ENCODE assay signal across 1 cellular context in genomic region chr6:167030222-167031072, GRCh38.
TF ChIP-seq lines count a peak whose summit lies in the region.

No MANE protein-coding gene starts in this region.

TF ChIP-seq in K562, 482 proteins besides CTCF, POLR2A, EP300 and RAD21:
- TF ChIP-seq SPI1 (IDR thresholded peaks at IDR 0.05; ENCODE audit: borderline replicate concordance, low read depth, low read length) (peak; percentile 52; the same call in 1 of the 2 replicates), POU5F1 (IDR thresholded peaks at IDR 0.05; ENCODE audit: borderline replicate concordance, low read depth, low read length, partially characterized antibody) (no peak), FOXJ2 (tag; IDR thresholded peaks at IDR 0.05) (no peak), CBFA2T3 (IDR thresholded peaks at IDR 0.05) (peak; percentile 71), TCF3 (CRISPR knock-in tag; IDR thresholded peaks at IDR 0.05) (peak; percentile 55), MTA2 (IDR thresholded peaks at IDR 0.05; ENCODE audit: low read depth) (peak; percentile 36; the same call in 1 of the 2 replicates), CBFA2T2 (conservative IDR thresholded peaks at IDR 0.05) (peak; percentile 43; the same call in 1 of the 2 replicates), IRF9 (tag; IDR thresholded peaks at IDR 0.05) (no peak), NR2C1 (IDR thresholded peaks at IDR 0.05) (peak; percentile 30; the same call in 1 of the 2 replicates), NR2C1 (tag; IDR thresholded peaks at IDR 0.05) (0 out of 2 replicates have a peak, but pooled peaks have one; percentile 19), TEAD1 (CRISPR knock-in tag; IDR thresholded peaks at IDR 0.05) (no peak), POLR2AphosphoS2 (IDR thresholded peaks at IDR 0.05; ENCODE audit: low read length) (no peak), ARID1B (IDR thresholded peaks at IDR 0.05) (peak; percentile 58), SMARCA4 (IDR thresholded peaks at IDR 0.05) (0 out of 2 replicates have a peak, but pooled peaks have one; percentile 21), TAL1 (IDR thresholded peaks at IDR 0.05) (peak; percentile 57), ZNF24 (IDR thresholded peaks at IDR 0.05) (0 out of 2 replicates have a peak, but pooled peaks have one; percentile 13), CREB3L1 (IDR thresholded peaks at IDR 0.05; ENCODE audit: borderline replicate concordance, low read depth) (no peak), ZFPM2 (CRISPR knock-in tag; IDR thresholded peaks at IDR 0.05) (no peak), SAP30 (IDR thresholded peaks at IDR 0.05; ENCODE audit: borderline replicate concordance, insufficient read depth, low read depth, low read length, poor library complexity, severe bottlenecking) (no peak)
